ENCODE assay signal across 8 cellular contexts in the genomic region with DNA sequence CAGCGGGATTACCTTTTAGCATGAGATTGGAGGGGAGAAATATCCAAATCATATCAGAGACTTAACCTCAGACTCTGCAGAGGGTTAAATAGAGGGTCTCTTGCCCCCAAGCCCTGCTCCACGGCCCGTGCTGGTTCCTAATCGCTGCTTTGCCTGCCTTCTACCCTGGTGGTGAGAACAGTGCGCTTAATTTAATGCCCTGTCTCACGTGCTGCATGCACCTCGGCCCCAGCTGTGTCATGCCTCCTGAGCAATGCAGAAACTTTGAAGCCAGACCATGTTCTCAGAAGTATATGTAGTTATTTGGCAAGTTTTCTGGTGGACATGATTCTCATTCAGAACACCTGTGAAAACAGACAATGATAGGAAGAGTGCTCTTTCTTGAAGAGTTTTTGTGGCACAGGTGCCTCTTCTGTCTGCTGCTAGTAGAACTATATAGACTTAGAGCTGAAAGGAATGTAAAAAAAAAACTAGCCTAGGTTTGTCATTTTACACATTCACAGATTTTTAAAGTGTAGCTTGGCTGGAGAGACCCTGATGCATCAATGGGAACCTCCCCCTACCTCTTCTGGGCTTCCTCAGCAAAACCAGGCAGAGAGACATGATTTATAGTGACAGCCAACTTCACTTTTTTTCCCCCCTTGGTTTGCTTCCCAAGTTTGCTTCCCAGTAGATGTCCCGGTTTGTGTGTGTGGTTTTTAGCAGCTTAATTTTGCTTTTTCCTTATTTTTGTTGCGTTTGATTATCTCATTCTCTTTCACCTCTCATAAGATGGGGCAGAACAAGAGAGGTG. TPM values are rescaled to one million over a fixed set of nuclear protein-coding genes. Genes with fewer than 3 reads are reported as not detected.
DNase-seq lines count a peak whose midpoint lies in the region; ATAC-seq and TF ChIP-seq lines count a peak whose summit lies in the region.

No MANE protein-coding gene starts in this region.

- H3K9me3 Mint-ChIP-seq in activated T-cell treated with anti-CD3 and anti-CD28 coated beads, Interleukin-2, amount 50 U/mL, for 72 hours, result no peaks in the 10 kb centered on the region

- intact Hi-C loops in Right ventricle myocardium superior (cut with DNase I) (no loop called here), left ventricle myocardium superior (cut with micrococcal nuclease) (no loop called here)

- H3K27ac ChIP-seq in cardiac muscle cell, result no peak overlapping the region

- peaks cover 10 to 18% of the 10 kb centered on the region in 2 donors for H3K36me3 Mint-ChIP-seq in activated T-cell treated with anti-CD3 and anti-CD28 coated beads, Interleukin-2, amount 50 U/mL, for 72 hours (ENCODE audit: insufficient read depth in 2 of 2)

- no peaks in the 10 kb centered on the region for H3K4me1 ChIP-seq in cardiac muscle cell (ENCODE audit: low read depth)

- no peaks in the 10 kb centered on the region for H3K27me3 Mint-ChIP-seq in activated T-cell treated with anti-CD3 and anti-CD28 coated beads, Interleukin-2, amount 50 U/mL, for 72 hours (ENCODE audit: low read depth)

- H3K27me3 ChIP-seq in cardiac muscle cell, result no peaks in the 10 kb centered on the region

- no peaks in the 10 kb centered on the region for H3K36me3 ChIP-seq in cardiac muscle cell

- no peaks in the 10 kb centered on the region for H3K9me3 ChIP-seq in cardiac muscle cell (ENCODE audit: low read depth)

- DNase-seq in cardiac muscle cell (ENCODE audit: low read depth in 1 of 2, low spot score in 1 of 2), result no peak
- no peak for DNase-seq in Right ventricle myocardium superior
- peak; percentile 11 for DNase-seq in NCI-H128 (lab: John Stamatoyannopoulos, UW; ENCODE audit: unreplicated experiment)
- DNase-seq in activated T-cell treated with anti-CD3 and anti-CD28 coated beads, Interleukin-2, amount 50 U/mL, for 72 hours, result peak; percentile 65 to 67
- DNase-seq in left ventricle myocardium superior, result no peak
- peak; percentile 46 to 48 for DNase-seq in stimulated activated CD4-positive, alpha-beta T cell treated with anti-CD3 and anti-CD28 coated beads, Interleukin-15, amount 100 ng/mL, for 48 hours (ENCODE audit: low read depth in 2 of 2)
- DNase-seq in C1 segment of cervical spinal cord (lab: John Stamatoyannopoulos, UW), result no peak

- H3K4me3 ChIP-seq in cardiac muscle cell, result peak overlapping the region; percentile 96

- no peak for TF ChIP-seq CTCF in cardiac muscle cell (IDR thresholded peaks at IDR 0.05; ENCODE audit: low read depth, low read length)

- peak overlapping the region; percentile 89 to 95 for H3K4me3 Mint-ChIP-seq in activated T-cell treated with anti-CD3 and anti-CD28 coated beads, Interleukin-2, amount 50 U/mL, for 72 hours

- peaks cover 84% of the 10 kb centered on the region for H3K4me1 Mint-ChIP-seq in activated T-cell treated with anti-CD3 and anti-CD28 coated beads, Interleukin-2, amount 50 U/mL, for 72 hours (ENCODE audit: low read depth)

- ATAC-seq in Right ventricle myocardium superior (ENCODE audit: poor library complexity), result no peak
- ATAC-seq in HG02571 (IDR thresholded peaks at IDR 0.05; ENCODE audit: unreplicated experiment), result peak; percentile 31
- ATAC-seq in activated T-cell treated with anti-CD3 and anti-CD28 coated beads, Interleukin-2, amount 50 U/mL, for 72 hours (replicated peaks in 1 of 2), result peak; percentile 30 to 35
- peak; percentile 22 for ATAC-seq in left ventricle myocardium superior

- peak overlapping the region; percentile 97 for H3K27ac Mint-ChIP-seq in activated T-cell treated with anti-CD3 and anti-CD28 coated beads, Interleukin-2, amount 50 U/mL, for 72 hours

RNA-seq across cellular contexts. Expression of gene OTULIN, which starts 1.6 kb away (rescaled TPM):
- total RNA-seq in cardiac muscle cell (17.3 and 31.2 TPM in 2 replicates), Right ventricle myocardium superior (23.1 TPM), left ventricle myocardium superior (23.5 TPM)
- polyA plus RNA-seq in cardiac muscle cell, result 13.0 and 17.1 TPM in 2 replicates
- total RNA-seq in activated T-cell treated with anti-CD3 and anti-CD28 coated beads, Interleukin-2, amount 50 U/mL, for 72 hours, result 10 to 100 TPM; 72.9 to 77.9 TPM

Comparison
In these comparisons a context has a peak if more than half of its experiments do, and no peak if none do; other contexts are left out.
1. DNase-seq: peak in NCI-H128 (single experiment), activated T-cell treated with anti-CD3 and anti-CD28 coated beads, Interleukin-2, amount 50 U/mL, for 72 hours (2 of 2) and stimulated activated CD4-positive, alpha-beta T cell treated with anti-CD3 and anti-CD28 coated beads, Interleukin-15, amount 100 ng/mL, for 48 hours (2 of 2); none in cardiac muscle cell (0 of 2), Right ventricle myocardium superior (single experiment), left ventricle myocardium superior (single experiment) and C1 segment of cervical spinal cord (0 of 14).